Comparison of ENCODE assay signal across 8 cellular contexts in genomic region chr4:6200922-6201362, GRCh38. TPM values are rescaled to one million over a fixed set of nuclear protein-coding genes. Genes with fewer than 3 reads are reported as not detected.
DNase-seq lines count a peak whose midpoint lies in the region; ATAC-seq and TF ChIP-seq lines count a peak whose summit lies in the region.

No MANE protein-coding gene starts in this region.

- H3K36me3 Mint-ChIP-seq in activated T-cell treated with anti-CD3 and anti-CD28 coated beads, Interleukin-2, amount 50 U/mL, for 4 hours (ENCODE audit: insufficient read depth): peaks cover 2% of the 10 kb centered on the region
- no peaks in the 10 kb centered on the region for H3K36me3 Mint-ChIP-seq in natural killer cell

- ATAC-seq in HG02870 (IDR thresholded peaks at IDR 0.05; ENCODE audit: unreplicated experiment): peak; percentile 10
- peak in 1 of 2 donors; percentile 6 for ATAC-seq in activated T-cell treated with anti-CD3 and anti-CD28 coated beads, Interleukin-2, amount 50 U/mL, for 4 hours
- ATAC-seq in natural killer cell: peak in 1 of 3 donors; percentile 10
- ATAC-seq in GM18858 (IDR thresholded peaks at IDR 0.05; ENCODE audit: unreplicated experiment): no peak

- H3K27ac Mint-ChIP-seq in natural killer cell: peak overlapping the region in 1 of 2 donors; percentile 88

- H3K9me3 Mint-ChIP-seq in activated T-cell treated with anti-CD3 and anti-CD28 coated beads, Interleukin-2, amount 50 U/mL, for 4 hours: peaks cover 8% of the 10 kb centered on the region
- H3K9me3 Mint-ChIP-seq in natural killer cell: peaks cover 3 to 6% of the 10 kb centered on the region in 2 donors

- TF ChIP-seq CTCF in natural killer cell (IDR thresholded peaks at IDR 0.05): no peak

- H3K27me3 Mint-ChIP-seq in activated T-cell treated with anti-CD3 and anti-CD28 coated beads, Interleukin-2, amount 50 U/mL, for 4 hours (ENCODE audit: low read depth): peaks cover 28% of the 10 kb centered on the region
- peaks cover 14 to 28% of the 10 kb centered on the region in 2 donors for H3K27me3 Mint-ChIP-seq in natural killer cell (ENCODE audit: low read depth in 2 of 2)

- DNase-seq in Daoy (ENCODE audit: low read depth) (peak; percentile 50), natural killer cell (no peak), OCI-M2 (lab: John Stamatoyannopoulos, UW; ENCODE audit: unreplicated experiment) (no peak), NCI-H128 (lab: John Stamatoyannopoulos, UW; ENCODE audit: unreplicated experiment) (no peak), KG1 (lab: John Stamatoyannopoulos, UW) (no peak)
- DNase-seq in activated T-cell treated with anti-CD3 and anti-CD28 coated beads, Interleukin-2, amount 50 U/mL, for 4 hours: no peak

- intact Hi-C loops in natural killer cell (cut with micrococcal nuclease): no loop called here

- peak overlapping the region; percentile 76 for H3K4me3 Mint-ChIP-seq in activated T-cell treated with anti-CD3 and anti-CD28 coated beads, Interleukin-2, amount 50 U/mL, for 4 hours
- H3K4me3 Mint-ChIP-seq in natural killer cell: peak overlapping the region; percentile 71

- H3K4me1 Mint-ChIP-seq in activated T-cell treated with anti-CD3 and anti-CD28 coated beads, Interleukin-2, amount 50 U/mL, for 4 hours (ENCODE audit: low read depth): peaks cover 29% of the 10 kb centered on the region
- H3K4me1 Mint-ChIP-seq in natural killer cell: peaks cover 25 to 37% of the 10 kb centered on the region in 2 donors

RNA-seq across cellular contexts. Expression of gene JAKMIP1, which starts 0.6 kb away (rescaled TPM):
- 0.40 and 1.3 TPM in 2 replicates for total RNA-seq in Daoy (2014; rRNA removed; shearing (Covaris generic))
- total RNA-seq in activated T-cell treated with anti-CD3 and anti-CD28 coated beads, Interleukin-2, amount 50 U/mL, for 4 hours: 1 to 10 TPM; 1.1 to 3.7 (median 3.3) TPM
- total RNA-seq in natural killer cell: 10 to 100 TPM in 2 of 3 donors, 1 to 10 TPM in 1; 8.8 to 21.8 (median 16.4) TPM
